ENCODE assay signal across 28 cellular contexts in the genomic region with DNA sequence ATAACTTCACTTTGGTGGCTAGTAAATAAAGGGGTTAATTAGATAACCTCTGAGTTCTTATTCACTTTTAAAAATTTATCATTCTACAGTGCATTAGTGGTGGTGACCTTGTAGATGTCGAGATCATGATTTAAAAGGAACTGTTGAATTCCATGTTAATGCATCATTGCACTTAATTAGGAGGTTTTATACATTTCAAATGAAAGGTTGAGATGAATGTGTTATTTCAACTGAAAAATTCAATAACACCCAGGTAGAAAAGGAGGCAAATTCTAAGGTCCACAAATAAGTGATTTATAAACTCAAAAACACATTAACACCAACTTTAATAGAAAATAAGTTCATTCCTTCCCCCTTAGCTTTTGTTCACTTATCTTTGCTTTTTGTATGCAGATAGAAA.
"Had no signal": no experiment of that assay in that cellular context is flagged by ENCODE, and none has a peak within 500 bp of the region (broad histone marks: within the 10 kb centered on the region; RNA-seq: fewer than 3 reads in every experiment).

No MANE protein-coding gene starts in this region.

- H3K4me3 ChIP-seq: heart right ventricle, hepatocyte, lower lobe of right lung, neural progenitor cell, ovary, skin epidermis, spleen, suprapubic skin, thoracic aorta, tibial artery, uterus had no signal

- H3K4me1 ChIP-seq: neural progenitor cell, suprapubic skin, tibial artery, uterus had no signal

- H3K36me3 Mint-ChIP-seq: naive thymus-derived CD8-positive, alpha-beta T cell; neural progenitor cell; stimulated activated effector memory CD8-positive, alpha-beta T cell treated with anti-CD3 and anti-CD28 coated beads, Interleukin-12 subunit alpha, Interleukin-12 subunit beta, amount 100 ng/mL, for 72 hours had no signal

- H3K36me3 ChIP-seq: heart right ventricle, lower lobe of right lung, neural progenitor cell, ovary, spleen, suprapubic skin, thoracic aorta, tibial artery, uterus had no signal

- H2AFZ ChIP-seq: hepatocyte, neural progenitor cell had no signal

- H3K27ac Mint-ChIP-seq: naive thymus-derived CD8-positive, alpha-beta T cell; nephron progenitor cell; neural progenitor cell; progenitor cell of endocrine pancreas; stimulated activated naive CD8-positive, alpha-beta T cell treated with anti-CD3 and anti-CD28 coated beads, Interleukin-15, Interleukin-2, amounts not matched to agents 100 ng/mL and 50 ng/mL, for 24 hours had no signal

- ATAC-seq: heart right ventricle; left cardiac atrium; left lobe of liver; lower lobe of right lung; naive thymus-derived CD8-positive, alpha-beta T cell; right cardiac atrium; sciatic nerve; stimulated activated effector memory CD8-positive, alpha-beta T cell treated with anti-CD3 and anti-CD28 coated beads, Interleukin-12 subunit alpha, Interleukin-12 subunit beta, amount 100 ng/mL, for 72 hours had no signal

- H3K4me3 Mint-ChIP-seq: naive thymus-derived CD8-positive, alpha-beta T cell; nephron progenitor cell; neural progenitor cell; stimulated activated effector memory CD8-positive, alpha-beta T cell treated with anti-CD3 and anti-CD28 coated beads, Interleukin-12 subunit alpha, Interleukin-12 subunit beta, amount 100 ng/mL, for 72 hours; stimulated activated naive CD8-positive, alpha-beta T cell treated with anti-CD3 and anti-CD28 coated beads, Interleukin-15, Interleukin-2, amounts not matched to agents 100 ng/mL and 50 ng/mL, for 24 hours had no signal

- H3K4me2 ChIP-seq: hepatocyte, neural progenitor cell had no signal

- H3K27ac ChIP-seq: heart right ventricle, hepatocyte, lower lobe of right lung, neural progenitor cell, ovary, skin epidermis, spleen, suprapubic skin, thoracic aorta, tibial artery, uterus had no signal

- H3K79me2 ChIP-seq: hepatocyte had no signal

- H3K9me3 ChIP-seq: heart right ventricle, lower lobe of right lung, ovary, spleen, suprapubic skin, thoracic aorta, tibial artery, uterus had no signal

- H3K4me1 Mint-ChIP-seq: naive thymus-derived CD8-positive, alpha-beta T cell; stimulated activated effector memory CD8-positive, alpha-beta T cell treated with anti-CD3 and anti-CD28 coated beads, Interleukin-12 subunit alpha, Interleukin-12 subunit beta, amount 100 ng/mL, for 72 hours had no signal

- H3K27me3 ChIP-seq: heart right ventricle, hepatocyte, neural progenitor cell, ovary, spleen, suprapubic skin, tibial artery, uterus had no signal

- DNase-seq: heart right ventricle; islet precursor cell; kidney glomerular epithelial cell; left cardiac atrium; lower lobe of right lung; mammary epithelial cell; mesenchymal stem cell; naive thymus-derived CD8-positive, alpha-beta T cell; nephron progenitor cell; ovary; retina; right cardiac atrium; spleen; stimulated activated CD4-positive, alpha-beta T cell treated with anti-CD3 and anti-CD28 coated beads, Interleukin-4, amount 100 ng/mL, for 24 hours; stimulated activated naive CD4-positive, alpha-beta T cell; tibial artery; trophoblast cell; uterus had no signal

- H3K9me3 Mint-ChIP-seq: naive thymus-derived CD8-positive, alpha-beta T cell; nephron progenitor cell; neural progenitor cell; stimulated activated effector memory CD8-positive, alpha-beta T cell treated with anti-CD3 and anti-CD28 coated beads, Interleukin-12 subunit alpha, Interleukin-12 subunit beta, amount 100 ng/mL, for 72 hours; stimulated activated naive CD8-positive, alpha-beta T cell treated with anti-CD3 and anti-CD28 coated beads, Interleukin-15, Interleukin-2, amounts not matched to agents 100 ng/mL and 50 ng/mL, for 24 hours had no signal
